Comparison of ENCODE assay signal across 17 cellular contexts in genomic region chr4:139956436-139957107, GRCh38.
DNase-seq lines count a peak whose midpoint lies in the region; ATAC-seq, FAIRE-seq and TF ChIP-seq lines count a peak whose summit lies in the region.
"Had no signal": no experiment of that assay in that cellular context is flagged by ENCODE, and none has a peak within 500 bp of the region (broad histone marks: within the 10 kb centered on the region; RNA-seq: fewer than 3 reads in every experiment).

No MANE protein-coding gene starts in this region.

- H3K4me1 Mint-ChIP-seq in endothelial cell (ENCODE audit: unreplicated experiment) (peaks cover 19% of the 10 kb centered on the region), T-cell (peaks cover 0 to 1% (median under 1%) of the 10 kb centered on the region in 3 donors)

- H3K27ac ChIP-seq in lower lobe of right lung = peak overlapping the region; percentile 2
- peak overlapping the region; percentile 50 to 62 for H3K27ac ChIP-seq in tibial artery
- H3K27ac ChIP-seq: epithelial cell of prostate had no signal

- POLR2A ChIA-PET in T-cell (lab: Charles Lee) = no interaction called here

- CTCF ChIA-PET in T-cell (lab: Charles Lee) = no interaction called here

- no peaks in the 10 kb centered on the region for H3K36me3 Mint-ChIP-seq in endothelial cell (ENCODE audit: low read depth, unreplicated experiment)
- no peaks in the 10 kb centered on the region for H3K36me3 Mint-ChIP-seq in T-cell

- H3K4me1 ChIP-seq in lower lobe of right lung = peaks cover 18% of the 10 kb centered on the region
- peaks cover 0 to 40% (median 8%) of the 10 kb centered on the region in 4 donors for H3K4me1 ChIP-seq in tibial artery

- H3K27me3 ChIP-seq in lower lobe of right lung (ENCODE audit: low read depth) (no peaks in the 10 kb centered on the region), tibial artery (no peaks in the 10 kb centered on the region)
- H3K27me3 ChIP-seq: MG63 had no signal

- H3K9me3 ChIP-seq in lower lobe of right lung (no peaks in the 10 kb centered on the region), tibial artery (no peaks in the 10 kb centered on the region)
- H3K9me3 ChIP-seq: HAP-1, MG63, mucosa of descending colon had no signal

- intact Hi-C loops in lower lobe of right lung (cut with DNase I) = no loop called here
- intact Hi-C loops in tibial artery (cut with DNase I; ENCODE audit: low total_unique reads) = no loop called here

- H3K27me3 Mint-ChIP-seq in endothelial cell (ENCODE audit: unreplicated experiment) (peaks cover 2% of the 10 kb centered on the region), T-cell (peaks cover 0 to 11% of the 10 kb centered on the region in 2 donors)
- H3K27me3 Mint-ChIP-seq: CD4-positive, alpha-beta T cell had no signal

- TF ChIP-seq CTCF in lower lobe of right lung (IDR thresholded peaks at IDR 0.05) (no peak), tibial artery (IDR thresholded peaks at IDR 0.05) (no peak), endothelial cell (IDR thresholded peaks at IDR 0.05; ENCODE audit: unreplicated experiment) (no peak), omental fat pad (IDR thresholded peaks at IDR 0.05) (no peak)

- H3K4me3 Mint-ChIP-seq in endothelial cell (ENCODE audit: unreplicated experiment) = no peak overlapping the region
- no peak overlapping the region for H3K4me3 Mint-ChIP-seq in T-cell
- H3K4me3 Mint-ChIP-seq: activated T-helper 1 cell treated with anti-CD3 and anti-CD28 coated beads, Interleukin-12 subunit alpha, Interleukin-12 subunit beta, Interleukin-2, Interleukin-4 antibody, amounts not matched to agents 30 ng/mL and 10 ng/mL and 1 ng/mL, durations not matched to agents 14 hours and 24 hours and 36 hours; CD4-positive, alpha-beta T cell had no signal

- H3K4me3 ChIP-seq in lower lobe of right lung = no peak overlapping the region
- H3K4me3 ChIP-seq in tibial artery = peak overlapping the region; percentile 25 to 38
- H3K4me3 ChIP-seq: HAP-1, MG63, mucosa of descending colon had no signal

- ATAC-seq in lower lobe of right lung (peak; percentile 40 to 59), omental fat pad (ENCODE audit: low FRiP score) (no peak), T-cell (replicated peaks in 1 of 4) (no peak)
- ATAC-seq: mucosa of descending colon; stimulated activated naive CD8-positive, alpha-beta T cell treated with anti-CD3 and anti-CD28 coated beads, Interleukin-15, Interleukin-2, amounts not matched to agents 100 U/mL and 50 U/mL, for 24 hours had no signal

- peak; percentile 84 for DNase-seq in NCI-H69 (lab: John Stamatoyannopoulos, UW)
- no peak for DNase-seq in lower lobe of right lung
- DNase-seq in tibial artery = no peak
- no peak for DNase-seq in endothelial cell (ENCODE audit: low spot score)
- no peak for DNase-seq in omental fat pad (ENCODE audit: low spot score)
- DNase-seq in T-cell = no peak
- DNase-seq: activated CD4-positive, alpha-beta T cell treated with anti-CD3 and anti-CD28 coated beads, Interleukin-2, amount 50 U/mL, for 1 hour; CD4-positive, alpha-beta T cell; MG63; mucosa of descending colon; NCI-H2171; stimulated activated naive CD8-positive, alpha-beta T cell treated with anti-CD3 and anti-CD28 coated beads, Interleukin-15, Interleukin-2, amounts not matched to agents 100 U/mL and 50 U/mL, for 24 hours; T-helper 1 cell had no signal

- peak; percentile 58 for FAIRE-seq in endometrium (lab: Jason Lieb, UNC)

- H3K27ac Mint-ChIP-seq in endothelial cell (ENCODE audit: unreplicated experiment) (no peak overlapping the region), T-cell (no peak overlapping the region)
- H3K27ac Mint-ChIP-seq: activated T-helper 1 cell treated with anti-CD3 and anti-CD28 coated beads, Interleukin-12 subunit alpha, Interleukin-12 subunit beta, Interleukin-2, Interleukin-4 antibody, amounts not matched to agents 30 ng/mL and 10 ng/mL and 1 ng/mL, durations not matched to agents 14 hours and 24 hours and 36 hours; CD4-positive, alpha-beta T cell had no signal

- H3K9me3 Mint-ChIP-seq in endothelial cell (ENCODE audit: unreplicated experiment) (no peaks in the 10 kb centered on the region), T-cell (no peaks in the 10 kb centered on the region)
- H3K9me3 Mint-ChIP-seq: activated T-helper 1 cell treated with anti-CD3 and anti-CD28 coated beads, Interleukin-12 subunit alpha, Interleukin-12 subunit beta, Interleukin-2, Interleukin-4 antibody, amounts not matched to agents 30 ng/mL and 10 ng/mL and 1 ng/mL, durations not matched to agents 14 hours and 24 hours and 36 hours; CD4-positive, alpha-beta T cell had no signal

- H3K36me3 ChIP-seq in lower lobe of right lung = no peaks in the 10 kb centered on the region
- H3K36me3 ChIP-seq in tibial artery = no peaks in the 10 kb centered on the region
- H3K36me3 ChIP-seq: HAP-1, MG63 had no signal

Comparison
In these comparisons a context has a peak if more than half of its experiments do, and no peak if none do; other contexts are left out.
1. ATAC-seq: peak in lower lobe of right lung (2 of 2); none in omental fat pad (single experiment) and T-cell (0 of 4).